Comparison of ENCODE assay signal across 25 cellular contexts in genomic region chr9:108049671-108050494, GRCh38.
DNase-seq lines count a peak whose midpoint lies in the region; ATAC-seq, FAIRE-seq and TF ChIP-seq lines count a peak whose summit lies in the region.
"Had no signal": no experiment of that assay in that cellular context is flagged by ENCODE, and none has a peak within 500 bp of the region (broad histone marks: within the 10 kb centered on the region; RNA-seq: fewer than 3 reads in every experiment).

No MANE protein-coding gene starts in this region.

- H3K9ac ChIP-seq in PC-3 (ENCODE audit: low read length) (no peak overlapping the region), endothelial cell of umbilical vein (replicated peaks; ENCODE audit: extremely low read depth, insufficient read depth, low read length) (no peak overlapping the region), skeletal muscle satellite cell (ENCODE audit: low read depth, low read length) (peak overlapping the region; percentile 62)

- H3K27me3 ChIP-seq in PC-3 (ENCODE audit: low read length) (no peaks in the 10 kb centered on the region), endothelial cell of umbilical vein (ENCODE audit: control insufficient read depth in 2 of 2, insufficient read depth in 2 of 2, low read length in 2 of 2) (no peaks in the 10 kb centered on the region), skeletal muscle satellite cell (ENCODE audit: control insufficient read depth, insufficient read depth, low read length) (no peaks in the 10 kb centered on the region)

- BruUV-seq in PC-3 (replicated peaks; lab: Mats Ljungman, UMichigan) (TSS peak; percentile 71), endothelial cell of umbilical vein (replicated peaks; lab: Mats Ljungman, UMichigan) (no TSS peak)

- H3K9me2 ChIP-seq in PC-3 (replicated peaks; ENCODE audit: low read length), result no peaks in the 10 kb centered on the region

- H3F3A ChIP-seq in PC-3 (ENCODE audit: low read length, unreplicated experiment), result no peaks in the 10 kb centered on the region

- DNase-seq in activated naive CD4-positive, alpha-beta T cell treated with anti-CD3 and anti-CD28 coated beads, Interleukin-2, amount 50 U/mL, for 72 hours (ENCODE audit: low spot score in 2 of 2), result no peak
- DNase-seq in PC-3 (no peak), endothelial cell of umbilical vein (ENCODE audit: low read depth, low spot score) (no peak), GM19240 (ENCODE audit: insufficient read length, low spot score) (no peak), SW480 (ENCODE audit: low spot score) (no peak)
- DNase-seq: activated CD4-positive, alpha-beta T cell treated with anti-CD3 and anti-CD28 coated beads for 36 hours; activated CD8-positive, alpha-beta memory T cell treated with anti-CD3 and anti-CD28 coated beads, Interleukin-2, amount 10 ng/mL, durations not matched to agents 7 days and 5 days; CD4-positive, CD25-positive, alpha-beta regulatory T cell; DMS153; dorsolateral prefrontal cortex; GF-D8; H7; head of caudate nucleus; left ventricle myocardium superior; MM.1S; NCI-H1930; NCI-H510A treated with DMSO at 0.1 percent for 48 hours; SHP77 treated with DMSO at 0.1 percent for 48 hours; T1000 had no signal

- intact Hi-C loops in PC-3 (cut with micrococcal nuclease), result loop anchor here (5.0 kb wide), 1 partner anchor 568 kb away; no protein-coding TSS in a partner anchor
- intact Hi-C loops in endothelial cell of umbilical vein (cut with micrococcal nuclease), result loop anchor here (10.0 kb wide), 1 partner anchor 225 kb away; no protein-coding TSS in a partner anchor

- H3K9me3 ChIP-seq in PC-3 (ENCODE audit: low read length), result no peaks in the 10 kb centered on the region
- H3K9me3 ChIP-seq in endothelial cell of umbilical vein (replicated peaks; ENCODE audit: control insufficient read depth, insufficient read depth, low read length), result no peaks in the 10 kb centered on the region
- H3K9me3 ChIP-seq in skeletal muscle satellite cell (replicated peaks; ENCODE audit: low read length), result no peaks in the 10 kb centered on the region
- H3K9me3 ChIP-seq: thoracic aorta had no signal

- H3K4me2 ChIP-seq in PC-3 (ENCODE audit: low read length), result peak overlapping the region; percentile 52
- peak overlapping the region; percentile 29 for H3K4me2 ChIP-seq in endothelial cell of umbilical vein (ENCODE audit: insufficient read depth, low read length)
- H3K4me2 ChIP-seq in skeletal muscle satellite cell (ENCODE audit: low read length), result peak overlapping the region; percentile 71

- H3K27me3 Mint-ChIP-seq in activated naive CD4-positive, alpha-beta T cell treated with anti-CD3 and anti-CD28 coated beads, Interleukin-2, amount 50 U/mL, for 24 hours, result no peaks in the 10 kb centered on the region
- H3K27me3 Mint-ChIP-seq: activated CD8-positive, alpha-beta memory T cell treated with anti-CD3 and anti-CD28 coated beads, Interleukin-2, amount 10 ng/mL, durations not matched to agents 7 days and 5 days; CD4-positive, CD25-positive, alpha-beta regulatory T cell had no signal

- no peaks in the 10 kb centered on the region for H3K9me3 Mint-ChIP-seq in activated naive CD4-positive, alpha-beta T cell treated with anti-CD3 and anti-CD28 coated beads, Interleukin-2, amount 50 U/mL, for 24 hours
- H3K9me3 Mint-ChIP-seq in activated naive CD4-positive, alpha-beta T cell treated with anti-CD3 and anti-CD28 coated beads, Interleukin-2, amount 50 U/mL, for 72 hours, result peaks cover 6 to 23% of the 10 kb centered on the region in 2 donors
- H3K9me3 Mint-ChIP-seq: stimulated activated memory B cell treated with anti-CD40 and anti-IgM and Interleukin-4, amounts not matched to agents 10 μg/mL and 1 μg/mL and 100 μg/mL, for 72 hours had no signal

- H4K20me1 ChIP-seq in PC-3 (ENCODE audit: low read length), result no peaks in the 10 kb centered on the region
- H4K20me1 ChIP-seq in endothelial cell of umbilical vein (replicated peaks; ENCODE audit: control insufficient read depth, extremely low read depth, insufficient read depth, low read length), result no peaks in the 10 kb centered on the region

- peak overlapping the region; percentile 1 for H3K27ac Mint-ChIP-seq in activated naive CD4-positive, alpha-beta T cell treated with anti-CD3 and anti-CD28 coated beads, Interleukin-2, amount 50 U/mL, for 24 hours
- no peak overlapping the region for H3K27ac Mint-ChIP-seq in activated naive CD4-positive, alpha-beta T cell treated with anti-CD3 and anti-CD28 coated beads, Interleukin-2, amount 50 U/mL, for 72 hours
- H3K27ac Mint-ChIP-seq: activated CD4-positive, alpha-beta T cell treated with anti-CD3 and anti-CD28 coated beads for 36 hours; activated CD8-positive, alpha-beta memory T cell treated with anti-CD3 and anti-CD28 coated beads, Interleukin-2, amount 10 ng/mL, durations not matched to agents 7 days and 5 days; CD4-positive, CD25-positive, alpha-beta regulatory T cell; stimulated activated memory B cell treated with anti-CD40 and anti-IgM and Interleukin-4, amounts not matched to agents 10 μg/mL and 1 μg/mL and 100 μg/mL, for 72 hours had no signal

- no peak for TF ChIP-seq CTCF in PC-3 (conservative IDR thresholded peaks at IDR 0.05; ENCODE audit: low read depth, low read length)
- no peak for TF ChIP-seq CTCF in endothelial cell of umbilical vein (IDR thresholded peaks at IDR 0.05; ENCODE audit: extremely low read depth in 1 of 2, insufficient read depth in 1 of 2, low read depth in 1 of 2, low read length in 2 of 2)

- TF ChIP-seq POLR2A in endothelial cell of umbilical vein (IDR thresholded peaks at IDR 0.05; ENCODE audit: low read depth, low read length), result no peak

- H3K4me1 ChIP-seq in PC-3 (ENCODE audit: insufficient read depth, low read length) (peaks cover 34% of the 10 kb centered on the region), endothelial cell of umbilical vein (ENCODE audit: control insufficient read depth, extremely low read depth, insufficient read depth, low read length) (peaks cover 30% of the 10 kb centered on the region), skeletal muscle satellite cell (ENCODE audit: control insufficient read depth, insufficient read depth, low read length) (peaks cover 56% of the 10 kb centered on the region)

- H3K27ac ChIP-seq in PC-3 (ENCODE audit: low read length) (peak overlapping the region; percentile 79), endothelial cell of umbilical vein (ENCODE audit: insufficient read depth, low read depth, low read length) (peak overlapping the region; percentile 37)
- H3K27ac ChIP-seq: dorsolateral prefrontal cortex, thoracic aorta had no signal

- no peak overlapping the region for H3K4me3 Mint-ChIP-seq in activated naive CD4-positive, alpha-beta T cell treated with anti-CD3 and anti-CD28 coated beads, Interleukin-2, amount 50 U/mL, for 24 hours
- H3K4me3 Mint-ChIP-seq: activated CD4-positive, alpha-beta T cell treated with anti-CD3 and anti-CD28 coated beads for 36 hours; activated CD8-positive, alpha-beta memory T cell treated with anti-CD3 and anti-CD28 coated beads, Interleukin-2, amount 10 ng/mL, durations not matched to agents 7 days and 5 days; CD4-positive, CD25-positive, alpha-beta regulatory T cell; stimulated activated memory B cell treated with anti-CD40 and anti-IgM and Interleukin-4, amounts not matched to agents 10 μg/mL and 1 μg/mL and 100 μg/mL, for 72 hours had no signal

- no peak for FAIRE-seq in endothelial cell of umbilical vein (lab: Jason Lieb, UNC)
- FAIRE-seq: HepG2 had no signal

- H2AFZ ChIP-seq in PC-3 (ENCODE audit: low read length), result no peak overlapping the region
- H2AFZ ChIP-seq in endothelial cell of umbilical vein (ENCODE audit: low read depth, low read length), result no peak overlapping the region

- H3K9me1 ChIP-seq in endothelial cell of umbilical vein (replicated peaks; ENCODE audit: control insufficient read depth, extremely low read depth, insufficient read depth, low read length), result no peaks in the 10 kb centered on the region

- H3K36me3 Mint-ChIP-seq in activated naive CD4-positive, alpha-beta T cell treated with anti-CD3 and anti-CD28 coated beads, Interleukin-2, amount 50 U/mL, for 24 hours, result no peaks in the 10 kb centered on the region
- H3K36me3 Mint-ChIP-seq in activated naive CD4-positive, alpha-beta T cell treated with anti-CD3 and anti-CD28 coated beads, Interleukin-2, amount 50 U/mL, for 72 hours, result peaks cover 0 to 6% of the 10 kb centered on the region in 2 donors
- H3K36me3 Mint-ChIP-seq: activated CD8-positive, alpha-beta memory T cell treated with anti-CD3 and anti-CD28 coated beads, Interleukin-2, amount 10 ng/mL, durations not matched to agents 7 days and 5 days; CD4-positive, CD25-positive, alpha-beta regulatory T cell; stimulated activated memory B cell treated with anti-CD40 and anti-IgM and Interleukin-4, amounts not matched to agents 10 μg/mL and 1 μg/mL and 100 μg/mL, for 72 hours had no signal

- POLR2A ChIA-PET in PC-3 (lab: Charles Lee; ENCODE audit: unreplicated experiment), result interaction anchor here (0.6 kb wide), 1 partner anchor 565 kb away, joined by 3 read pairs; no protein-coding TSS in a partner anchor
- POLR2A ChIA-PET in endothelial cell of umbilical vein (lab: Charles Lee), result interaction anchor here (0.6 kb wide), 1 partner anchor 9 kb away, joined by 4 read pairs; no protein-coding TSS in a partner anchor

- H3K36me3 ChIP-seq in PC-3 (ENCODE audit: low read depth, low read length) (no peaks in the 10 kb centered on the region), endothelial cell of umbilical vein (ENCODE audit: control insufficient read depth in 2 of 2, extremely low read depth in 1 of 2, insufficient read depth in 2 of 2, low read length in 2 of 2) (no peaks in the 10 kb centered on the region), skeletal muscle satellite cell (ENCODE audit: insufficient read depth, low read length) (no peaks in the 10 kb centered on the region)
- H3K36me3 ChIP-seq: thoracic aorta had no signal

- CTCF ChIA-PET in PC-3 (lab: Charles Lee) (no interaction called here), endothelial cell of umbilical vein (lab: Charles Lee) (no interaction called here)

- ATAC-seq in activated naive CD4-positive, alpha-beta T cell treated with anti-CD3 and anti-CD28 coated beads, Interleukin-2, amount 50 U/mL, for 72 hours, result no peak
- ATAC-seq in PC-3, result no peak
- ATAC-seq in HG02970 (IDR thresholded peaks at IDR 0.05; ENCODE audit: low FRiP score, unreplicated experiment), result no peak
- ATAC-seq: activated CD4-positive, alpha-beta T cell treated with anti-CD3 and anti-CD28 coated beads for 36 hours; activated CD8-positive, alpha-beta memory T cell treated with anti-CD3 and anti-CD28 coated beads, Interleukin-2, amount 10 ng/mL, durations not matched to agents 7 days and 5 days; HepG2; left ventricle myocardium superior; stimulated activated memory B cell treated with anti-CD40 and anti-IgM and Interleukin-4, amounts not matched to agents 10 μg/mL and 1 μg/mL and 100 μg/mL, for 72 hours had no signal

- H3K4me3 ChIP-seq in PC-3 (ENCODE audit: low read length) (no peak overlapping the region), endothelial cell of umbilical vein (replicated peaks in 1 of 3; ENCODE audit: insufficient read depth in 1 of 3, low read depth in 1 of 3, low read length in 3 of 3) (no peak overlapping the region), skeletal muscle satellite cell (ENCODE audit: low read length) (no peak overlapping the region)
- H3K4me3 ChIP-seq: dorsolateral prefrontal cortex, thoracic aorta had no signal

- dilution Hi-C loops in endothelial cell of umbilical vein (cut with MboI; ENCODE audit: extremely low pct_ligation_motif_present, low sequenced_read_pairs), result no loop called here

- no peaks in the 10 kb centered on the region for H3K4me1 Mint-ChIP-seq in activated naive CD4-positive, alpha-beta T cell treated with anti-CD3 and anti-CD28 coated beads, Interleukin-2, amount 50 U/mL, for 24 hours
- H3K4me1 Mint-ChIP-seq: activated CD4-positive, alpha-beta T cell treated with anti-CD3 and anti-CD28 coated beads for 36 hours; activated CD8-positive, alpha-beta memory T cell treated with anti-CD3 and anti-CD28 coated beads, Interleukin-2, amount 10 ng/mL, durations not matched to agents 7 days and 5 days; CD4-positive, CD25-positive, alpha-beta regulatory T cell; stimulated activated memory B cell treated with anti-CD40 and anti-IgM and Interleukin-4, amounts not matched to agents 10 μg/mL and 1 μg/mL and 100 μg/mL, for 72 hours had no signal

- H3K79me2 ChIP-seq in PC-3 (ENCODE audit: low read length) (no peaks in the 10 kb centered on the region), endothelial cell of umbilical vein (ENCODE audit: control insufficient read depth, insufficient read depth, low read length) (no peaks in the 10 kb centered on the region)
